Comparison of ENCODE assay signal across 8 cellular contexts in genomic region chr10:104580774-104581675, GRCh38.
A peak's percentile ranks its signal among the peaks of the same experiment; 100 is the strongest.
DNase-seq lines count a peak whose midpoint lies in the region; ATAC-seq, FAIRE-seq and TF ChIP-seq lines count a peak whose summit lies in the region.

No MANE protein-coding gene starts in this region.

- DNase-seq in ACHN (peak; percentile 79), NCI-H526 treated with DMSO at 0.1 percent for 48 hours (lab: John Stamatoyannopoulos, UW) (peak; percentile 18), H1 (ENCODE audit: low read depth in 1 of 2, low spot score in 2 of 2) (peak; percentile 36 to 94), mesothelial cell of epicardium (ENCODE audit: low spot score in 2 of 2, unreplicated experiment in 2 of 2) (peak; percentile 60 to 84)
- peak; percentile 79 for DNase-seq in activated CD8-positive, alpha-beta T cell treated with anti-CD3 and anti-CD28 coated beads, Interleukin-2, amount 10 ng/mL, durations not matched to agents 7 days and 5 days
- DNase-seq in stimulated activated CD8-positive, alpha-beta memory T cell treated with anti-CD3 and anti-CD28 coated beads, Interleukin-4, amount 100 ng/mL, for 1 hour (ENCODE audit: low read depth in 2 of 2, low spot score in 1 of 2) = peak; percentile 22 to 33

- H3K4me1 ChIP-seq in H1 (replicated peaks in 1 of 4; ENCODE audit: control insufficient read depth in 3 of 4, insufficient read depth in 4 of 4, low read length in 3 of 4) = no peaks in the 10 kb centered on the region

- no peaks in the 10 kb centered on the region for H3K36me3 ChIP-seq in H1 (ENCODE audit: control insufficient read depth in 2 of 4, insufficient read depth in 4 of 4, low read length in 3 of 4)

- TF ChIP-seq EP300 in H1 (IDR thresholded peaks at IDR 0.05; ENCODE audit: borderline replicate concordance in 1 of 2, low read depth in 2 of 2, low read length in 2 of 2) = no peak

- H3K4me3 Mint-ChIP-seq in activated CD8-positive, alpha-beta T cell treated with anti-CD3 and anti-CD28 coated beads, Interleukin-2, amount 10 ng/mL, durations not matched to agents 7 days and 5 days = no peak overlapping the region
- no peak overlapping the region for H3K4me3 Mint-ChIP-seq in mesothelial cell of epicardium

- H3K79me2 ChIP-seq in H1 (ENCODE audit: control insufficient read depth in 1 of 2, insufficient read depth in 2 of 2, low read length in 2 of 2) = no peaks in the 10 kb centered on the region

- no peak overlapping the region for H3K23ac ChIP-seq in H1 (ENCODE audit: insufficient read length)

- in situ Hi-C loops in ACHN (cut with HindIII; ENCODE audit: low pct_ligation_motif_present, low pct_unique_long_range_greater_than_20kb, low sequenced_read_pairs) = loop anchor here (25.0 kb wide), 1 partner anchor 169 kb away; no protein-coding TSS in a partner anchor

- TF ChIP-seq CTCF in H1 (IDR thresholded peaks at IDR 0.05; ENCODE audit: control extremely low read depth in 1 of 3, insufficient read depth in 1 of 3, low read depth in 1 of 3, low read length in 3 of 3) (peak; percentile 77 to 92 (median 87)), mesothelial cell of epicardium (IDR thresholded peaks at IDR 0.05; ENCODE audit: unreplicated experiment) (peak; percentile 97)

- TF ChIP-seq RAD21 in H1 (IDR thresholded peaks at IDR 0.05 in 1 of 2, conservative IDR thresholded peaks at IDR 0.05 in 1 of 2; ENCODE audit: low read depth in 2 of 2, low read length in 2 of 2) = peak; percentile 82 to 88

- no peak overlapping the region for H3K27ac ChIP-seq in H1 (ENCODE audit: low read depth, low read length)

- H3K9me3 Mint-ChIP-seq in activated CD8-positive, alpha-beta T cell treated with anti-CD3 and anti-CD28 coated beads, Interleukin-2, amount 10 ng/mL, durations not matched to agents 7 days and 5 days (ENCODE audit: insufficient read depth) = no peaks in the 10 kb centered on the region
- H3K9me3 Mint-ChIP-seq in mesothelial cell of epicardium = no peaks in the 10 kb centered on the region

- H3K4me2 ChIP-seq in H1 (ENCODE audit: insufficient read depth in 1 of 2, low read depth in 2 of 2, low read length in 2 of 2) = no peak overlapping the region

- POLR2A ChIA-PET in activated CD8-positive, alpha-beta T cell treated with anti-CD3 and anti-CD28 coated beads, Interleukin-2, amount 10 ng/mL, durations not matched to agents 7 days and 5 days (lab: Charles Lee) = no interaction called here
- POLR2A ChIA-PET in H1 (lab: Charles Lee; ENCODE audit: partially characterized antibody) = interaction anchor here (1.7 kb wide), 1 partner anchor 41 kb away, joined by 3 read pairs; no protein-coding TSS in a partner anchor

- TF ChIP-seq POLR2A in H1 (IDR thresholded peaks at IDR 0.05; ENCODE audit: control extremely low read depth in 1 of 2, low read depth in 2 of 2, low read length in 2 of 2) = no peak

- no peak overlapping the region for H4K5ac ChIP-seq in H1 (ENCODE audit: insufficient read length, low read depth, low read length)

- no peak overlapping the region for H2BK120ac ChIP-seq in H1 (replicated peaks; ENCODE audit: low read depth, low read length)

- peak overlapping the region; percentile 99 for H2AFZ ChIP-seq in H1 (ENCODE audit: low read length)

- H2BK12ac ChIP-seq in H1 (ENCODE audit: low read depth, low read length) = no peak overlapping the region

- no peak overlapping the region for H3K18ac ChIP-seq in H1 (ENCODE audit: extremely low read depth, low read length)

- no peak overlapping the region for H3K14ac ChIP-seq in H1 (ENCODE audit: insufficient read length)

- no peak overlapping the region for H2BK15ac ChIP-seq in H1 (ENCODE audit: low read length)

- H3K9me3 ChIP-seq in H1 (ENCODE audit: insufficient read depth in 2 of 2, low read depth in 1 of 2, low read length in 1 of 2) = no peaks in the 10 kb centered on the region

- 56% methylated on average over 20 of the region's 20 CpGs; no CpG with 5 or more reads in 1 of the 2 experiments for WGBS in H1 (ENCODE audit: extremely low coverage in 1 of 2, insufficient coverage in 1 of 2, insufficient read length in 1 of 2, insufficient replicate concordance in 2 of 2, low coverage in 1 of 2, low lambda C conversion rate in 2 of 2, missing lambda C conversion rate in 1 of 2), 2 experiments

- H3K4ac ChIP-seq in H1 (replicated peaks; ENCODE audit: insufficient read length, low read depth, low read length) = no peak overlapping the region

- no peaks in the 10 kb centered on the region for H3K36me3 Mint-ChIP-seq in activated CD8-positive, alpha-beta T cell treated with anti-CD3 and anti-CD28 coated beads, Interleukin-2, amount 10 ng/mL, durations not matched to agents 7 days and 5 days (ENCODE audit: low read depth)
- H3K36me3 Mint-ChIP-seq in mesothelial cell of epicardium = no peaks in the 10 kb centered on the region

- ATAC-seq in GM18511 (IDR thresholded peaks at IDR 0.05; ENCODE audit: unreplicated experiment) (peak; percentile 84), HG03196 (IDR thresholded peaks at IDR 0.05; ENCODE audit: unreplicated experiment) (peak; percentile 72)
- ATAC-seq in activated CD8-positive, alpha-beta T cell treated with anti-CD3 and anti-CD28 coated beads, Interleukin-2, amount 10 ng/mL, durations not matched to agents 7 days and 5 days = peak; percentile 92

- no peak overlapping the region for H3K27ac Mint-ChIP-seq in activated CD8-positive, alpha-beta T cell treated with anti-CD3 and anti-CD28 coated beads, Interleukin-2, amount 10 ng/mL, durations not matched to agents 7 days and 5 days
- H3K27ac Mint-ChIP-seq in mesothelial cell of epicardium = no peak overlapping the region

- no peaks in the 10 kb centered on the region; the same call in 1 of the 2 replicates for H3K23me2 ChIP-seq in H1 (ENCODE audit: low read depth, low read length)

- FAIRE-seq in H1 (lab: Jason Lieb, UNC) = peak; percentile 84

- H4K20me1 ChIP-seq in H1 (replicated peaks in 1 of 2; ENCODE audit: control insufficient read depth in 1 of 2, insufficient read depth in 2 of 2, low read length in 2 of 2) = no peaks in the 10 kb centered on the region

- no peak overlapping the region for H3K56ac ChIP-seq in H1 (replicated peaks; ENCODE audit: insufficient read length, low read depth, low read length)

- H4K8ac ChIP-seq in H1 (ENCODE audit: extremely low read depth, insufficient read depth, low read length) = no peak overlapping the region

- no peaks in the 10 kb centered on the region for H3K79me1 ChIP-seq in H1 (ENCODE audit: low read depth, low read length)

- H4K91ac ChIP-seq in H1 (replicated peaks; ENCODE audit: insufficient read length, low read length) = no peak overlapping the region

- H3K4me1 Mint-ChIP-seq in activated CD8-positive, alpha-beta T cell treated with anti-CD3 and anti-CD28 coated beads, Interleukin-2, amount 10 ng/mL, durations not matched to agents 7 days and 5 days (ENCODE audit: low read depth) = no peaks in the 10 kb centered on the region
- no peaks in the 10 kb centered on the region for H3K4me1 Mint-ChIP-seq in mesothelial cell of epicardium

- no peak overlapping the region for H2BK20ac ChIP-seq in H1 (ENCODE audit: low read length)

- peaks cover 8% of the 10 kb centered on the region for H3K27me3 Mint-ChIP-seq in activated CD8-positive, alpha-beta T cell treated with anti-CD3 and anti-CD28 coated beads, Interleukin-2, amount 10 ng/mL, durations not matched to agents 7 days and 5 days (ENCODE audit: low read depth)
- H3K27me3 Mint-ChIP-seq in mesothelial cell of epicardium (ENCODE audit: low read depth) = peaks cover 83% of the 10 kb centered on the region

- no peaks in the 10 kb centered on the region; a peak in 1 of 7 replicates for H3K27me3 ChIP-seq in H1 (replicated peaks in 1 of 4; ENCODE audit: control insufficient read depth in 3 of 4, extremely low read depth in 1 of 4, insufficient read depth in 3 of 4, low read length in 3 of 4)

- CTCF ChIA-PET in activated CD8-positive, alpha-beta T cell treated with anti-CD3 and anti-CD28 coated beads, Interleukin-2, amount 10 ng/mL, durations not matched to agents 7 days and 5 days (lab: Charles Lee) = interaction anchor here (0.9 to 1.4 kb wide), 3 partner anchors 8 to 45 kb away, joined by 4 to 8 read pairs (median 4); no protein-coding TSS in a partner anchor
- CTCF ChIA-PET in H1 (lab: Charles Lee; ENCODE audit: partially characterized antibody) = interaction anchor here (0.6 to 8.6 kb wide), 40 partner anchors 10 to 1342 kb away, joined by 3 to 101 read pairs (median 4); partner anchors contain the start of gene CFAP58

- no peak overlapping the region for H2BK5ac ChIP-seq in H1 (ENCODE audit: low read depth, low read length)

- no peak overlapping the region for H3K4me3 ChIP-seq in H1 (ENCODE audit: extremely low read depth in 1 of 4, insufficient read depth in 2 of 4, low read depth in 3 of 4, low read length in 4 of 4)

- no peak overlapping the region for H3K9ac ChIP-seq in H1 (replicated peaks in 1 of 4; ENCODE audit: extremely low read depth in 1 of 4, low read depth in 3 of 4, low read length in 3 of 4)

- H2AK5ac ChIP-seq in H1 (ENCODE audit: low read depth, low read length) = no peak overlapping the region

TF ChIP-seq in H1, 55 proteins besides CTCF, POLR2A, EP300 and RAD21:
- TF ChIP-seq POU5F1 (IDR thresholded peaks at IDR 0.05; ENCODE audit: low read depth, low read length) (no peak), NRF1 (IDR thresholded peaks at IDR 0.05; ENCODE audit: low read depth, low read length) (no peak), CEBPB (IDR thresholded peaks at IDR 0.05; ENCODE audit: low read depth, low read length) (no peak), TAF7 (optimal IDR thresholded peaks at IDR 0.05; ENCODE audit: borderline replicate concordance, low read depth, low read length) (no peak), JUN (IDR thresholded peaks at IDR 0.05; ENCODE audit: low read depth, low read length) (no peak), PHF8 (conservative IDR thresholded peaks at IDR 0.05; ENCODE audit: low read depth, low read length) (no peak), SIRT6 (IDR thresholded peaks at IDR 0.05; ENCODE audit: low read length) (no peak), BACH1 (IDR thresholded peaks at IDR 0.05; ENCODE audit: low read length) (no peak)
- TF ChIP-seq, protein P1, sequence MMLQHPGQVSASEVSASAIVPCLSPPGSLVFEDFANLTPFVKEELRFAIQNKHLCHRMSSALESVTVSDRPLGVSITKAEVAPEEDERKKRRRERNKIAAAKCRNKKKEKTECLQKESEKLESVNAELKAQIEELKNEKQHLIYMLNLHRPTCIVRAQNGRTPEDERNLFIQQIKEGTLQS (IDR thresholded peaks at IDR 0.05; ENCODE audit: insufficient read depth, low read depth, low read length) = no peak
TF ChIP-seq in H1: peak in this region for 0.

Comparison
In these comparisons a context has a peak if more than half of its experiments do, and no peak if none do; other contexts are left out.
1. DNase-seq: peak in every context shown above with its lines; median percentile 79 in ACHN; 79 in activated CD8-positive, alpha-beta T cell treated with anti-CD3 and anti-CD28 coated beads, Interleukin-2, amount 10 ng/mL, durations not matched to agents 7 days and 5 days; 72 in mesothelial cell of epicardium; 65 in H1; 28 in stimulated activated CD8-positive, alpha-beta memory T cell treated with anti-CD3 and anti-CD28 coated beads, Interleukin-4, amount 100 ng/mL, for 1 hour; 18 in NCI-H526 treated with DMSO at 0.1 percent for 48 hours.